Comparison of ENCODE assay signal across 14 cellular contexts in genomic region chr13:88068975-88069374, GRCh38.
DNase-seq lines count a peak whose midpoint lies in the region; ATAC-seq and TF ChIP-seq lines count a peak whose summit lies in the region.
"Had no signal": no experiment of that assay in that cellular context is flagged by ENCODE, and none has a peak within 500 bp of the region (broad histone marks: within the 10 kb centered on the region; RNA-seq: fewer than 3 reads in every experiment).

No MANE protein-coding gene starts in this region.

- no peak overlapping the region for H2BK5ac ChIP-seq in H9 (ENCODE audit: insufficient read length, low read length)

- no peak overlapping the region for H2AFZ ChIP-seq in H9 (ENCODE audit: low read length)

- H4K20me1 ChIP-seq in H9 (ENCODE audit: control insufficient read depth, insufficient read depth, insufficient read length): no peaks in the 10 kb centered on the region

- no peak overlapping the region for H2BK12ac ChIP-seq in H9 (ENCODE audit: insufficient read length, low read depth, low read length)

- no peaks in the 10 kb centered on the region for H3K79me2 ChIP-seq in H9 (ENCODE audit: insufficient read depth, low read length)

- no peak overlapping the region for H2BK120ac ChIP-seq in H9 (ENCODE audit: low read depth, low read length, poor library complexity, severe bottlenecking)

- H3K18ac ChIP-seq in H9 (ENCODE audit: insufficient read length, low read depth, low read length): no peak overlapping the region

- peaks cover 0 to 2% of the 10 kb centered on the region in 2 experiments; a peak in 2 of 5 replicates for H3K9me3 Mint-ChIP-seq in H9

- H3T11ph ChIP-seq in H9 (ENCODE audit: low read length): no peak overlapping the region

- no peaks in the 10 kb centered on the region for H3K79me1 ChIP-seq in H9 (ENCODE audit: insufficient read depth, low read depth, low read length, poor library complexity, severe bottlenecking)

- no peaks in the 10 kb centered on the region for H3K36me3 ChIP-seq in SJCRH30
- H3K36me3 ChIP-seq: heart right ventricle, upper lobe of left lung had no signal

- no peak overlapping the region for H4K5ac ChIP-seq in H9 (ENCODE audit: insufficient read length, low read depth, low read length)

- H2BK15ac ChIP-seq in H9 (ENCODE audit: low read depth, low read length): no peak overlapping the region

- H3K56ac ChIP-seq in H9 (ENCODE audit: insufficient read length, low read depth, low read length): no peak overlapping the region

- H2AK5ac ChIP-seq in H9 (ENCODE audit: insufficient read length, low read length): no peak overlapping the region

- no peaks in the 10 kb centered on the region for H3K4me1 ChIP-seq in H9 (ENCODE audit: insufficient read depth, low read length)
- no peaks in the 10 kb centered on the region for H3K4me1 ChIP-seq in SJCRH30
- H3K4me1 ChIP-seq: heart right ventricle, upper lobe of left lung had no signal

- H3K36me3 Mint-ChIP-seq in H9 (ENCODE audit: insufficient read depth in 1 of 3, low read depth in 3 of 3): 0 out of 7 replicates have a peak, but pooled peaks cover 0 to 2% (median 0%) of the 10 kb centered on the region in 3 experiments
- H3K36me3 Mint-ChIP-seq: activated naive CD4-positive, alpha-beta T cell treated with anti-CD3 and anti-CD28 coated beads, Interleukin-2, amount 10 ng/mL, durations not matched to agents 7 days and 5 days had no signal

- no peak overlapping the region for H3K27ac Mint-ChIP-seq in H9
- H3K27ac Mint-ChIP-seq: activated naive CD4-positive, alpha-beta T cell treated with anti-CD3 and anti-CD28 coated beads, Interleukin-2, amount 10 ng/mL, durations not matched to agents 7 days and 5 days had no signal

- no peak overlapping the region for H3K23ac ChIP-seq in H9 (ENCODE audit: insufficient read length, low read depth, low read length)

- no peak overlapping the region for H3K4me2 ChIP-seq in H9 (ENCODE audit: insufficient read depth, insufficient read length, low read length)

- H3K14ac ChIP-seq in H9 (ENCODE audit: insufficient read depth, low read length): no peak overlapping the region

- H3K4me3 ChIP-seq in SJCRH30: no peak overlapping the region
- H3K4me3 ChIP-seq: heart right ventricle, lung, upper lobe of left lung had no signal

- H3K23me2 ChIP-seq in H9 (ENCODE audit: insufficient read length, low read depth, low read length, poor library complexity, severe bottlenecking): no peaks in the 10 kb centered on the region

- DNase-seq in NCI-H1436 (lab: John Stamatoyannopoulos, UW) (peak; percentile 5), NCI-H1436 treated with DMSO at 0.1 percent for 48 hours (lab: John Stamatoyannopoulos, UW) (no peak), H9 (peak; percentile 82), SJCRH30 (peak; percentile 5 to 33), iPS-NIHi7 (ENCODE audit: extremely low spot score) (peak; percentile 55), RWPE1 (ENCODE audit: low spot score) (no peak), NCI-H2171 (lab: John Stamatoyannopoulos, UW) (no peak)
- DNase-seq: activated naive CD4-positive, alpha-beta T cell treated with anti-CD3 and anti-CD28 coated beads, Interleukin-2, amount 10 ng/mL, durations not matched to agents 7 days and 5 days; Calu3; heart right ventricle; NCI-H1105; upper lobe of left lung had no signal

- H3K9ac ChIP-seq in H9 (ENCODE audit: extremely low read depth, insufficient read length, low read length): no peak overlapping the region

- CTCF ChIA-PET in RWPE1 (lab: Yijun Ruan, JAX): no interaction called here

- POLR2A ChIA-PET in RWPE1 (lab: Yijun Ruan, JAX; ENCODE audit: low non-redundant PET): no interaction called here

- H3K27me3 ChIP-seq in H9 (ENCODE audit: insufficient read depth, low read length): no peaks in the 10 kb centered on the region
- no peaks in the 10 kb centered on the region for H3K27me3 ChIP-seq in SJCRH30
- H3K27me3 ChIP-seq: heart right ventricle, upper lobe of left lung had no signal

- H3K4me3 Mint-ChIP-seq in H9: no peak overlapping the region
- H3K4me3 Mint-ChIP-seq: activated naive CD4-positive, alpha-beta T cell treated with anti-CD3 and anti-CD28 coated beads, Interleukin-2, amount 10 ng/mL, durations not matched to agents 7 days and 5 days had no signal

- no CpG with 5 or more reads among the region's 11 CpGs for WGBS in H9 (ENCODE audit: extremely low coverage, insufficient read length, low lambda C conversion rate)

- ATAC-seq in GM21515 (IDR thresholded peaks at IDR 0.05; ENCODE audit: unreplicated experiment): no peak
- ATAC-seq: heart right ventricle had no signal

- H3K9me3 ChIP-seq in H9 (ENCODE audit: control insufficient read depth, low read depth, low read length): no peaks in the 10 kb centered on the region
- no peaks in the 10 kb centered on the region for H3K9me3 ChIP-seq in SJCRH30 (replicated peaks)
- H3K9me3 ChIP-seq: upper lobe of left lung had no signal

- no peak overlapping the region for H3K27ac ChIP-seq in H9 (ENCODE audit: insufficient read length, low read depth, low read length)
- H3K27ac ChIP-seq in SJCRH30: no peak overlapping the region
- H3K27ac ChIP-seq in RWPE1: no peak overlapping the region
- H3K27ac ChIP-seq: heart right ventricle, upper lobe of left lung had no signal

- no peak overlapping the region for H4K91ac ChIP-seq in H9 (ENCODE audit: insufficient read length, low read depth, low read length)

- no peak overlapping the region for H2BK20ac ChIP-seq in H9 (ENCODE audit: low read depth, low read length, poor library complexity, severe bottlenecking)

- no peak overlapping the region for H4K8ac ChIP-seq in H9 (replicated peaks; ENCODE audit: insufficient read length, low read depth, low read length)

- H3K4me1 Mint-ChIP-seq in H9: no peaks in the 10 kb centered on the region; a peak in 1 of 4 replicates
- H3K4me1 Mint-ChIP-seq: activated naive CD4-positive, alpha-beta T cell treated with anti-CD3 and anti-CD28 coated beads, Interleukin-2, amount 10 ng/mL, durations not matched to agents 7 days and 5 days had no signal

- TF ChIP-seq CTCF in H9 (conservative IDR thresholded peaks at IDR 0.05) (peak; percentile 68), RWPE1 (conservative IDR thresholded peaks at IDR 0.05; ENCODE audit: low read depth) (no peak)

- H3K27me3 Mint-ChIP-seq in H9 (ENCODE audit: low read depth): no peaks in the 10 kb centered on the region
- H3K27me3 Mint-ChIP-seq: activated naive CD4-positive, alpha-beta T cell treated with anti-CD3 and anti-CD28 coated beads, Interleukin-2, amount 10 ng/mL, durations not matched to agents 7 days and 5 days had no signal

- H3K4ac ChIP-seq in H9 (ENCODE audit: low read depth, low read length): no peak overlapping the region

Comparison
In these comparisons a context has a peak if more than half of its experiments do, and no peak if none do; other contexts are left out.
1. DNase-seq: peak in NCI-H1436 (single experiment), H9 (single experiment), SJCRH30 (2 of 2) and iPS-NIHi7 (single experiment); none in NCI-H1436 treated with DMSO at 0.1 percent for 48 hours (single experiment), RWPE1 (single experiment) and NCI-H2171 (single experiment).